Comparison of ENCODE assay signal across 1 cellular context in genomic region chr17:58332720-58333395, GRCh38.
A peak's percentile ranks its signal among the peaks of the same experiment; 100 is the strongest.
TF ChIP-seq lines count a peak whose summit lies in the region.

No MANE protein-coding gene starts in this region.

TF ChIP-seq in H1, 55 proteins besides CTCF, POLR2A, EP300 and RAD21:
- TF ChIP-seq E2F6 (IDR thresholded peaks at IDR 0.05) (peak; percentile 50; the same call in 1 of the 2 replicates), CREB1 (IDR thresholded peaks at IDR 0.05) (no peak)
